In genomic region chr4:83112678-83113428, GRCh38 we compare ENCODE assay signal across 9 cellular contexts. TPM values are rescaled to one million over a fixed set of nuclear protein-coding genes. Genes with fewer than 3 reads are reported as not detected.
A peak's percentile ranks its signal among the peaks of the same experiment; 100 is the strongest.
DNase-seq lines count a peak whose midpoint lies in the region; ATAC-seq and TF ChIP-seq lines count a peak whose summit lies in the region.
"Had no signal": no experiment of that assay in that cellular context is flagged by ENCODE, and none has a peak within 500 bp of the region (broad histone marks: within the 10 kb centered on the region; RNA-seq: fewer than 3 reads in every experiment).

No MANE protein-coding gene starts in this region.

- H3K27me3 ChIP-seq in Peyer's patch (no peaks in the 10 kb centered on the region), mammary epithelial cell (ENCODE audit: insufficient read depth, low read length) (no peaks in the 10 kb centered on the region)

- WGBS in mammary epithelial cell (ENCODE audit: low coverage, missing lambda C conversion rate) = 89% methylated on average over 16 of the region's 16 CpGs

- CTCF ChIA-PET in mammary epithelial cell (lab: Charles Lee; ENCODE audit: low non-redundant PET) = no interaction called here

- no peaks in the 10 kb centered on the region for H4K20me1 ChIP-seq in mammary epithelial cell (ENCODE audit: insufficient read depth, low read length)

- ATAC-seq in HG03571 (IDR thresholded peaks at IDR 0.05; ENCODE audit: unreplicated experiment) (no peak), esophagus mucosa (no peak), GM18517 (IDR thresholded peaks at IDR 0.05; ENCODE audit: unreplicated experiment) (no peak)

- no peak overlapping the region for H3K9ac ChIP-seq in mammary epithelial cell (ENCODE audit: insufficient read depth, low read length)

- dilution Hi-C loops in mammary epithelial cell (cut with HindIII; ENCODE audit: low sequenced_read_pairs) = no loop called here

- H3K79me2 ChIP-seq in mammary epithelial cell (ENCODE audit: insufficient read depth, low read length) = no peaks in the 10 kb centered on the region

- H3K4me3 ChIP-seq in Peyer's patch (peak overlapping the region; percentile 25 to 54 (median 40)), mammary epithelial cell (replicated peaks in 1 of 3; ENCODE audit: insufficient read depth in 1 of 3, low read depth in 2 of 3, low read length in 3 of 3) (no peak overlapping the region)

- no peaks in the 10 kb centered on the region for H3K36me3 ChIP-seq in Peyer's patch
- H3K36me3 ChIP-seq in mammary epithelial cell (ENCODE audit: insufficient read depth, low read length) = no peaks in the 10 kb centered on the region

- H3K4me1 ChIP-seq in Peyer's patch = peaks cover 0 to 19% (median 5%) of the 10 kb centered on the region in 4 donors
- H3K4me1 ChIP-seq in mammary epithelial cell (ENCODE audit: insufficient read depth, low read length) = peaks cover 37% of the 10 kb centered on the region

- intact Hi-C loops in mammary epithelial cell (cut with micrococcal nuclease) = no loop called here

- peak; percentile 51 for TF ChIP-seq POLR2A in GM18951 (IDR thresholded peaks at IDR 0.05; ENCODE audit: extremely low read depth, insufficient read depth, insufficient read length)
- no peak for TF ChIP-seq POLR2A in Peyer's patch (IDR thresholded peaks at IDR 0.05)

- H3K27ac ChIP-seq in Peyer's patch (peak overlapping the region; percentile 57 to 88 (median 69)), mammary epithelial cell (ENCODE audit: insufficient read depth, low read depth, low read length) (no peak overlapping the region)

- H3K9me3 ChIP-seq in Peyer's patch (no peaks in the 10 kb centered on the region), mammary epithelial cell (replicated peaks; ENCODE audit: insufficient read depth, low read length) (no peaks in the 10 kb centered on the region)

- peak overlapping the region; percentile 55 for H2AFZ ChIP-seq in mammary epithelial cell (ENCODE audit: low read depth, low read length)

- BruUV-seq in mammary epithelial cell (replicated peaks; lab: Mats Ljungman, UMichigan) = no TSS peak

- TF ChIP-seq CTCF in Peyer's patch (IDR thresholded peaks at IDR 0.05) (no peak), mammary epithelial cell (conservative IDR thresholded peaks at IDR 0.05 in 1 of 2, IDR thresholded peaks at IDR 0.05 in 1 of 2; ENCODE audit: extremely low read depth in 1 of 2, insufficient read depth in 1 of 2, low read depth in 1 of 2, low read length in 2 of 2) (no peak)

- H3K4me2 ChIP-seq in mammary epithelial cell (ENCODE audit: insufficient read depth, low read depth, low read length) = peak overlapping the region; percentile 89

- no peak for DNase-seq in Peyer's patch
- no peak for DNase-seq in mammary epithelial cell
- DNase-seq in stimulated activated CD4-positive, alpha-beta T cell treated with anti-CD3 and anti-CD28 coated beads, Interleukin-1b, Interleukin-23, amount 100 ng/mL, for 48 hours = peak; percentile 45
- no peak for DNase-seq in NCI-H748 (lab: John Stamatoyannopoulos, UW; ENCODE audit: unreplicated experiment)
- DNase-seq: SW 1271 had no signal

- in situ Hi-C loops in GM18951 (cut with MboI; ENCODE audit: low sequenced_read_pairs, unreplicated experiment) (no loop called here), mammary epithelial cell (cut with MboI; ENCODE audit: low sequenced_read_pairs in 2 of 2) (no loop called here)

RNA-seq across cellular contexts. Expression of gene PLAC8, which starts 1.7 kb away (rescaled TPM):
- 100 to 1,000 TPM in 2 of 4 donors, 10 to 100 TPM in 2; 36.3 to 148 (median 107) TPM for total RNA-seq in Peyer's patch
- total RNA-seq in mammary epithelial cell = 1 to 10 TPM in 1 of 2 donors, under 1 TPM in 1; 0.40 to 2.8 TPM
- polyA plus RNA-seq in mammary epithelial cell = 10.4 TPM
- polyA minus RNA-seq in mammary epithelial cell = 51.7 TPM
- 11.2 TPM for total RNA-seq in esophagus mucosa

Comparison
In these comparisons a context has a peak if more than half of its experiments do, and no peak if none do; other contexts are left out.
1. H3K4me3 ChIP-seq: peak in Peyer's patch (4 of 4); none in mammary epithelial cell (0 of 3).